Comparison of ENCODE assay signal across 24 cellular contexts in genomic region chr5:307794-308579, GRCh38. TPM values are rescaled to one million over a fixed set of nuclear protein-coding genes. Genes with fewer than 3 reads are reported as not detected.
DNase-seq lines count a peak whose midpoint lies in the region; ATAC-seq and TF ChIP-seq lines count a peak whose summit lies in the region.
"Had no signal": no experiment of that assay in that cellular context is flagged by ENCODE, and none has a peak within 500 bp of the region (broad histone marks: within the 10 kb centered on the region; RNA-seq: fewer than 3 reads in every experiment).

No MANE protein-coding gene starts in this region.

- peaks cover 6% of the 10 kb centered on the region for H3K4me1 Mint-ChIP-seq in mesothelial cell of epicardium

- TF ChIP-seq CTCF in cardiac muscle cell (IDR thresholded peaks at IDR 0.05; ENCODE audit: low read depth, low read length) (no peak), left ventricle myocardium inferior (IDR thresholded peaks at IDR 0.05; ENCODE audit: borderline replicate concordance) (no peak), Panc1 (IDR thresholded peaks at IDR 0.05) (no peak), testis (IDR thresholded peaks at IDR 0.05) (no peak), foreskin keratinocyte (conservative IDR thresholded peaks at IDR 0.05) (no peak), mesothelial cell of epicardium (IDR thresholded peaks at IDR 0.05; ENCODE audit: unreplicated experiment) (no peak), smooth muscle cell (IDR thresholded peaks at IDR 0.05; ENCODE audit: borderline replicate concordance, insufficient read depth, poor library complexity, severe bottlenecking) (no peak)

- ATAC-seq in Panc1 (peak; percentile 32; the same call in 1 of the 2 replicates), foreskin keratinocyte (no peak)
- ATAC-seq: natural killer cell had no signal

- H3K27me3 ChIP-seq in cardiac muscle cell (no peaks in the 10 kb centered on the region), left ventricle myocardium inferior (ENCODE audit: low read depth) (no peaks in the 10 kb centered on the region), Panc1 (ENCODE audit: control insufficient read depth, insufficient read depth, low read length) (no peaks in the 10 kb centered on the region), testis (no peaks in the 10 kb centered on the region), foreskin keratinocyte (no peaks in the 10 kb centered on the region), smooth muscle cell (ENCODE audit: low read depth) (no peaks in the 10 kb centered on the region)
- H3K27me3 ChIP-seq: BE2C, heart right ventricle had no signal

- H3K27ac Mint-ChIP-seq in mesothelial cell of epicardium = no peak overlapping the region
- H3K27ac Mint-ChIP-seq: natural killer cell had no signal

- H3K4me2 ChIP-seq in smooth muscle cell = no peak overlapping the region

- in situ Hi-C loops in Panc1 (cut with HindIII; ENCODE audit: low pct_unique_long_range_greater_than_20kb, low sequenced_read_pairs) = no loop called here

- H3K36me3 ChIP-seq in cardiac muscle cell = peaks cover 3% of the 10 kb centered on the region
- peaks cover 32% of the 10 kb centered on the region for H3K36me3 ChIP-seq in left ventricle myocardium inferior
- H3K36me3 ChIP-seq in Panc1 (ENCODE audit: control insufficient read depth, insufficient read depth, low read length) = peaks cover 4% of the 10 kb centered on the region
- H3K36me3 ChIP-seq in testis (ENCODE audit: low read depth, missing control alignments) = no peaks in the 10 kb centered on the region
- no peaks in the 10 kb centered on the region for H3K36me3 ChIP-seq in smooth muscle cell (ENCODE audit: low read depth)

- no peak for TF ChIP-seq POLR2A in testis (IDR thresholded peaks at IDR 0.05)

- CTCF ChIA-PET in Panc1 (lab: Charles Lee) = interaction anchor here (1.5 kb wide), 1 partner anchor 10 kb away, joined by 3 read pairs; no protein-coding TSS in a partner anchor

- no peaks in the 10 kb centered on the region for H3K27me3 Mint-ChIP-seq in mesothelial cell of epicardium (ENCODE audit: low read depth)

- no TSS peak for BruUV-seq in Panc1 (replicated peaks; lab: Mats Ljungman, UMichigan)

- H3K9ac ChIP-seq in smooth muscle cell (ENCODE audit: low read depth) = no peak overlapping the region

- WGBS in testis, 2 donors = 60 to 79% methylated on average over 17 to 27 of the region's 27 CpGs
- 95% methylated on average over 27 of the region's 27 CpGs for WGBS in smooth muscle cell (ENCODE audit: low lambda C conversion rate)

- H3K27ac ChIP-seq in cardiac muscle cell (peak overlapping the region; percentile 30), left ventricle myocardium inferior (replicated peaks) (no peak overlapping the region), Panc1 (ENCODE audit: low read length) (no peak overlapping the region), testis (no peak overlapping the region), foreskin keratinocyte (no peak overlapping the region), smooth muscle cell (ENCODE audit: low read depth) (no peak overlapping the region)
- H3K27ac ChIP-seq: epithelial cell of prostate, heart right ventricle, thoracic aorta had no signal

- peaks cover 91% of the 10 kb centered on the region for H4K20me1 ChIP-seq in smooth muscle cell (ENCODE audit: low read depth)

- no peaks in the 10 kb centered on the region for H3F3A ChIP-seq in smooth muscle cell (ENCODE audit: low read depth)

- POLR2A ChIA-PET in Panc1 (lab: Charles Lee) = no interaction called here

- no peaks in the 10 kb centered on the region for H3K9me3 ChIP-seq in cardiac muscle cell (ENCODE audit: low read depth)
- H3K9me3 ChIP-seq in left ventricle myocardium inferior (replicated peaks) = no peaks in the 10 kb centered on the region
- H3K9me3 ChIP-seq in Panc1 (ENCODE audit: control insufficient read depth, insufficient read depth, low read depth, low read length) = no peaks in the 10 kb centered on the region
- no peaks in the 10 kb centered on the region for H3K9me3 ChIP-seq in testis
- no peaks in the 10 kb centered on the region for H3K9me3 ChIP-seq in smooth muscle cell (replicated peaks; ENCODE audit: low read depth)
- H3K9me3 ChIP-seq: BE2C, heart right ventricle, thoracic aorta had no signal

- peaks cover 6% of the 10 kb centered on the region for H3K4me1 ChIP-seq in cardiac muscle cell (ENCODE audit: low read depth)
- H3K4me1 ChIP-seq in left ventricle myocardium inferior = peaks cover 45% of the 10 kb centered on the region
- H3K4me1 ChIP-seq in Panc1 (ENCODE audit: control insufficient read depth, insufficient read depth, low read length) = peaks cover 24% of the 10 kb centered on the region
- H3K4me1 ChIP-seq in testis = peaks cover 8% of the 10 kb centered on the region
- H3K4me1 ChIP-seq in foreskin keratinocyte = no peaks in the 10 kb centered on the region
- H3K4me1 ChIP-seq in smooth muscle cell (ENCODE audit: low read depth) = no peaks in the 10 kb centered on the region
- H3K4me1 ChIP-seq: BE2C had no signal

- H3K36me3 Mint-ChIP-seq in mesothelial cell of epicardium = peaks cover 6% of the 10 kb centered on the region
- H3K36me3 Mint-ChIP-seq: natural killer cell had no signal

- intact Hi-C loops in left ventricle myocardium inferior (cut with micrococcal nuclease) (no loop called here), Panc1 (cut with micrococcal nuclease; ENCODE audit: unreplicated experiment) (no loop called here), testis (cut with DNase I; ENCODE audit: low total_unique reads) (no loop called here)

- no peak overlapping the region for H3K4me3 Mint-ChIP-seq in mesothelial cell of epicardium
- H3K4me3 Mint-ChIP-seq: natural killer cell had no signal

- no peaks in the 10 kb centered on the region for H3K79me2 ChIP-seq in smooth muscle cell (ENCODE audit: low read depth)

- DNase-seq in cardiac muscle cell (ENCODE audit: low read depth in 1 of 2, low spot score in 1 of 2) = no peak
- no peak for DNase-seq in left ventricle myocardium inferior
- no peak for DNase-seq in Panc1 (ENCODE audit: low read depth, low spot score)
- DNase-seq in mesenteric fat pad (ENCODE audit: low spot score) = peak; percentile 82
- DNase-seq in testis = peak; percentile 26
- DNase-seq in foreskin keratinocyte = no peak
- DNase-seq in mesothelial cell of epicardium (ENCODE audit: low spot score in 2 of 2, unreplicated experiment in 2 of 2) = no peak
- no peak for DNase-seq in smooth muscle cell (lab: John Stamatoyannopoulos, UW; ENCODE audit: unreplicated experiment)
- DNase-seq: activated CD4-positive, alpha-beta T cell treated with anti-CD3 and anti-CD28 coated beads, Interleukin-2, amount 50 U/mL, for 1 hour; BE2C; cerebellar nuclear complex; COR-L47; DND-41; heart right ventricle; natural killer cell; NCI-H2081 treated with DMSO at 0.1 percent for 48 hours; NCI-H446; NCI-H82; SHP77; stimulated activated CD4-positive, alpha-beta T cell treated with anti-CD3 and anti-CD28 coated beads, Interleukin-1b, Interleukin-23, amount 100 ng/mL, for 48 hours; SW 1271; T1000 had no signal

- H3K4me3 ChIP-seq in cardiac muscle cell (no peak overlapping the region), left ventricle myocardium inferior (no peak overlapping the region), Panc1 (ENCODE audit: low read depth in 2 of 2, low read length in 2 of 2) (no peak overlapping the region), testis (no peak overlapping the region), smooth muscle cell (no peak overlapping the region)
- H3K4me3 ChIP-seq: heart right ventricle, thoracic aorta had no signal

- no peak overlapping the region for H2AFZ ChIP-seq in smooth muscle cell (ENCODE audit: low read depth)

- H3K9me3 Mint-ChIP-seq in mesothelial cell of epicardium = no peaks in the 10 kb centered on the region
- H3K9me3 Mint-ChIP-seq: natural killer cell had no signal

RNA-seq across cellular contexts. Expression of gene AHRR, which starts 13.5 kb away (rescaled TPM):
- total RNA-seq in cardiac muscle cell (1.2 and 1.4 TPM in 2 replicates), left ventricle myocardium inferior (1.4 TPM), Panc1 (2021; ENCODE audit: unreplicated experiment) (23.6 TPM), mesenteric fat pad (4.5 TPM), testis (10 to 100 TPM; 36.9 to 43.4 TPM), foreskin keratinocyte (0.18 and 0.31 TPM in 2 replicates), mesothelial cell of epicardium (10.7 to 12.7 TPM (median 10.9 TPM) in 3 replicates), smooth muscle cell (14.4 and 23.4 TPM in 2 replicates)
- polyA plus RNA-seq in cardiac muscle cell (0.34 and 0.99 TPM in 2 replicates), testis (ENCODE audit: insufficient read depth, low read depth, low replicate concordance) (68.5 TPM), foreskin keratinocyte (0.06 and 0.07 TPM in 2 replicates), smooth muscle cell (18.2 and 20.8 TPM in 2 replicates)
- 29.3 TPM for polyA plus RNA-seq in Panc1 (2012; ENCODE audit: insufficient read length)

RNA-seq across cellular contexts. Expression of gene PDCD6, which starts 36.5 kb away (rescaled TPM):
- total RNA-seq in cardiac muscle cell (69.6 and 101 TPM in 2 replicates), left ventricle myocardium inferior (34.2 TPM), Panc1 (2021; ENCODE audit: unreplicated experiment) (148 TPM), mesenteric fat pad (66.7 TPM), testis (100 to 1,000 TPM; 100 to 123 TPM), foreskin keratinocyte (131 and 135 TPM in 2 replicates), mesothelial cell of epicardium (82.4 to 85.6 TPM (median 84.4 TPM) in 3 replicates), smooth muscle cell (96.2 and 142 TPM in 2 replicates)
- polyA plus RNA-seq in cardiac muscle cell (115 and 145 TPM in 2 replicates), testis (ENCODE audit: insufficient read depth, low read depth, low replicate concordance) (102 TPM), foreskin keratinocyte (146 and 155 TPM in 2 replicates), smooth muscle cell (148 and 166 TPM in 2 replicates)
- polyA plus RNA-seq in Panc1 (2012; ENCODE audit: insufficient read length) = 249 TPM

Comparison
In these comparisons a context has a peak if more than half of its experiments do, and no peak if none do; other contexts are left out.
1. DNase-seq: peak in mesenteric fat pad (single experiment) and testis (single experiment); none in cardiac muscle cell (0 of 2), left ventricle myocardium inferior (single experiment), Panc1 (single experiment), foreskin keratinocyte (0 of 2), mesothelial cell of epicardium (0 of 2) and smooth muscle cell (single experiment).